Comparison of ENCODE assay signal across 23 cellular contexts in genomic region chr20:50061151-50062005, GRCh38.
"Had no signal": no experiment of that assay in that cellular context is flagged by ENCODE, and none has a peak within 500 bp of the region (broad histone marks: within the 10 kb centered on the region; RNA-seq: fewer than 3 reads in every experiment).

No MANE protein-coding gene starts in this region.

- H3K4me3 ChIP-seq: gastrocnemius medialis, lung, prostate gland, right atrium auricular region, sigmoid colon, stomach, thyroid gland had no signal

- H3K4me1 ChIP-seq: gastrocnemius medialis, parathyroid adenoma, prostate gland, right atrium auricular region, sigmoid colon, stomach had no signal

- H3K9me3 ChIP-seq: gastrocnemius medialis, neutrophil, prostate gland, right atrium auricular region, sigmoid colon, stomach, thyroid gland had no signal

- H3K9ac ChIP-seq: parathyroid adenoma had no signal

- FAIRE-seq: keratinocyte had no signal

- H2AFZ ChIP-seq: parathyroid adenoma had no signal

- DNase-seq: cerebellar nuclear complex; cortex of kidney; effector memory CD8-positive, alpha-beta T cell; gastrocnemius medialis; head of caudate nucleus; mesendoderm; midbrain; naive thymus-derived CD8-positive, alpha-beta T cell; nephron progenitor cell; sigmoid colon; stimulated activated CD4-positive, alpha-beta T cell treated with anti-CD3 and anti-CD28 coated beads, Interleukin-2, amount 100 ng/mL, for 24 hours; stimulated activated CD4-positive, alpha-beta T cell treated with anti-CD3 and anti-CD28 coated beads, Interleukin-4, amount 100 ng/mL, for 24 hours; stimulated activated naive CD4-positive, alpha-beta T cell treated with Interleukin-2 at 50 U/mL for 16 hours; stomach; thyroid gland had no signal

- H3K36me3 ChIP-seq: gastrocnemius medialis, neutrophil, prostate gland, right atrium auricular region, sigmoid colon, stomach, thyroid gland had no signal

- H3K79me2 ChIP-seq: parathyroid adenoma had no signal

- ATAC-seq: effector memory CD8-positive, alpha-beta T cell; gastrocnemius medialis; left lobe of liver; naive thymus-derived CD8-positive, alpha-beta T cell; stimulated activated effector memory CD8-positive, alpha-beta T cell treated with anti-CD3 and anti-CD28 coated beads, Interleukin-12 subunit alpha, Interleukin-12 subunit beta, amount 100 ng/mL, for 72 hours had no signal

- H3K27ac ChIP-seq: gastrocnemius medialis, neutrophil, parathyroid adenoma, prostate gland, right atrium auricular region, sigmoid colon, stomach, thyroid gland had no signal

- H3K27me3 ChIP-seq: gastrocnemius medialis, neutrophil, right atrium auricular region, sigmoid colon, stomach, thyroid gland had no signal
